16 cellular contexts compared by ENCODE assay signal in genomic region chr4:154124539-154125255, GRCh38.
DNase-seq lines count a peak whose midpoint lies in the region; ATAC-seq and TF ChIP-seq lines count a peak whose summit lies in the region.
"Had no signal": no experiment of that assay in that cellular context is flagged by ENCODE, and none has a peak within 500 bp of the region (broad histone marks: within the 10 kb centered on the region; RNA-seq: fewer than 3 reads in every experiment).

No MANE protein-coding gene starts in this region.

- peaks cover 19% of the 10 kb centered on the region; the same call in 1 of the 2 replicates for H3K4me1 Mint-ChIP-seq in HFFc6 (ENCODE audit: low read depth)

- DNase-seq in HFFc6: peak; percentile 78
- peak; percentile 49 for DNase-seq in astrocyte of the cerebellum (ENCODE audit: low read depth)
- DNase-seq in glomerular visceral epithelial cell (ENCODE audit: extremely low spot score): peak; percentile 80
- DNase-seq in C1 segment of cervical spinal cord (lab: John Stamatoyannopoulos, UW): no peak
- no peak for DNase-seq in stimulated activated CD4-positive, alpha-beta T cell treated with anti-CD3 and anti-CD28 coated beads, Interleukin-2, amount 100 ng/mL, for 48 hours
- DNase-seq: activated CD8-positive, alpha-beta T cell treated with anti-CD3 and anti-CD28 coated beads for 36 hours; activated naive CD4-positive, alpha-beta T cell treated with anti-CD3 and anti-CD28 coated beads for 36 hours; dorsolateral prefrontal cortex; hippocampal formation; nucleus accumbens had no signal

- H3K27me3 Mint-ChIP-seq in HFFc6 (ENCODE audit: insufficient read depth): no peaks in the 10 kb centered on the region

- peaks cover 19% of the 10 kb centered on the region; the same call in 1 of the 2 replicates for H3K36me3 Mint-ChIP-seq in HFFc6 (ENCODE audit: low read depth)

- H3K27ac ChIP-seq in ACC112 (ENCODE audit: low read depth, low read length): peak overlapping the region; percentile 90
- H3K27ac ChIP-seq: dorsolateral prefrontal cortex, HL-60, PC-9 had no signal

- peaks cover 28% of the 10 kb centered on the region for H3K4me1 ChIP-seq in ACC112 (ENCODE audit: control insufficient read depth, insufficient read depth, low read length, unreplicated experiment)

- in situ Hi-C loops in astrocyte of the cerebellum (cut with HindIII; ENCODE audit: low sequenced_read_pairs): no loop called here

- TF ChIP-seq CTCF in HFFc6 (IDR thresholded peaks at IDR 0.05) (no peak), astrocyte of the cerebellum (IDR thresholded peaks at IDR 0.05; ENCODE audit: low read depth, low read length, missing control alignments) (no peak)

- peaks cover 8% of the 10 kb centered on the region; the same call in 1 of the 2 replicates for H3K36me3 ChIP-seq in ACC112 (ENCODE audit: insufficient read depth, low read length)

- H3K79me2 ChIP-seq in ACC112 (ENCODE audit: control insufficient read depth, insufficient read depth, low read length, unreplicated experiment): peaks cover 14% of the 10 kb centered on the region

- H3K4me3 ChIP-seq in ACC112 (ENCODE audit: low read depth, low read length) (no peak overlapping the region), astrocyte of the cerebellum (ENCODE audit: low read depth, low read length) (no peak overlapping the region)
- H3K4me3 ChIP-seq: dorsolateral prefrontal cortex, lung, PC-9 had no signal

- H2AFZ ChIP-seq in ACC112 (ENCODE audit: low read length, unreplicated experiment): no peak overlapping the region
- H2AFZ ChIP-seq: PC-9 had no signal

- ATAC-seq in GM18502 (IDR thresholded peaks at IDR 0.05; ENCODE audit: poor library complexity, unreplicated experiment): no peak
- ATAC-seq in HG03342 (IDR thresholded peaks at IDR 0.05; ENCODE audit: unreplicated experiment): no peak
- ATAC-seq: activated CD8-positive, alpha-beta T cell treated with anti-CD3 and anti-CD28 coated beads for 36 hours had no signal

- H3K27ac Mint-ChIP-seq in HFFc6: peak overlapping the region; percentile 66; the same call in 1 of the 2 replicates
- H3K27ac Mint-ChIP-seq: activated CD8-positive, alpha-beta T cell treated with anti-CD3 and anti-CD28 coated beads for 36 hours; activated naive CD4-positive, alpha-beta T cell treated with anti-CD3 and anti-CD28 coated beads for 36 hours had no signal

- H3K27me3 ChIP-seq in ACC112 (ENCODE audit: insufficient read depth, low read length): no peaks in the 10 kb centered on the region

- H3K4me3 Mint-ChIP-seq in HFFc6: no peak overlapping the region
- H3K4me3 Mint-ChIP-seq: activated CD8-positive, alpha-beta T cell treated with anti-CD3 and anti-CD28 coated beads for 36 hours; activated naive CD4-positive, alpha-beta T cell treated with anti-CD3 and anti-CD28 coated beads for 36 hours had no signal

- H3K9me3 Mint-ChIP-seq in HFFc6: peaks cover 48% of the 10 kb centered on the region
- H3K9me3 Mint-ChIP-seq: activated CD8-positive, alpha-beta T cell treated with anti-CD3 and anti-CD28 coated beads for 36 hours; activated naive CD4-positive, alpha-beta T cell treated with anti-CD3 and anti-CD28 coated beads for 36 hours had no signal

Comparison
In these comparisons a context has a peak if more than half of its experiments do, and no peak if none do; other contexts are left out.
1. DNase-seq: peak in HFFc6 (single experiment), astrocyte of the cerebellum (single experiment) and glomerular visceral epithelial cell (single experiment); none in C1 segment of cervical spinal cord (0 of 14) and stimulated activated CD4-positive, alpha-beta T cell treated with anti-CD3 and anti-CD28 coated beads, Interleukin-2, amount 100 ng/mL, for 48 hours (0 of 2).